Comparison of ENCODE assay signal across 8 cellular contexts in genomic region chr3:150184426-150185071, GRCh38.
DNase-seq lines count a peak whose midpoint lies in the region; ATAC-seq and TF ChIP-seq lines count a peak whose summit lies in the region.

No MANE protein-coding gene starts in this region.

- no peak overlapping the region for H3K9ac ChIP-seq in trophoblast cell (ENCODE audit: low read length)

- H3K27me3 ChIP-seq in DOHH2 (ENCODE audit: control insufficient read depth, low read length) (peaks cover 17% of the 10 kb centered on the region), trophoblast cell (ENCODE audit: insufficient read depth, low read length) (no peaks in the 10 kb centered on the region)

- peak; percentile 23 for DNase-seq in HS-5 (ENCODE audit: low read depth)
- DNase-seq in caudate nucleus (lab: John Stamatoyannopoulos, UW), result no peak
- no peak for DNase-seq in neural crest cell (ENCODE audit: low read depth, low spot score)
- no peak for DNase-seq in progenitor cell of endocrine pancreas (ENCODE audit: low spot score, unreplicated experiment)
- no peak for DNase-seq in trophoblast cell
- no peak for DNase-seq in NCI-H1694 (lab: John Stamatoyannopoulos, UW)

- no peaks in the 10 kb centered on the region for H4K20me1 ChIP-seq in DOHH2 (ENCODE audit: control insufficient read depth, insufficient read depth, low read depth, low read length)

- H3K4me2 ChIP-seq in DOHH2 (ENCODE audit: low read length), result peak overlapping the region; percentile 56
- no peak overlapping the region for H3K4me2 ChIP-seq in trophoblast cell (ENCODE audit: low read length)

- H4K12ac ChIP-seq in trophoblast cell (ENCODE audit: low read depth, low read length), result no peak overlapping the region

- H3K36me3 ChIP-seq in DOHH2 (ENCODE audit: control insufficient read depth, low read length) (no peaks in the 10 kb centered on the region), trophoblast cell (ENCODE audit: control insufficient read depth in 1 of 2, insufficient read depth in 2 of 2, low read length in 2 of 2) (no peaks in the 10 kb centered on the region)

- no peak overlapping the region for H3K4ac ChIP-seq in trophoblast cell (ENCODE audit: low read depth, low read length)

- no peak overlapping the region for H2AK5ac ChIP-seq in trophoblast cell (ENCODE audit: low read length)

- H3K79me1 ChIP-seq in trophoblast cell (ENCODE audit: low read length), result peaks cover 8% of the 10 kb centered on the region

- H3K27me3 Mint-ChIP-seq in neural crest cell (ENCODE audit: low read depth), result no peaks in the 10 kb centered on the region
- peaks cover 5% of the 10 kb centered on the region for H3K27me3 Mint-ChIP-seq in progenitor cell of endocrine pancreas

- no peaks in the 10 kb centered on the region for H3K9me3 ChIP-seq in DOHH2 (ENCODE audit: control insufficient read depth, insufficient read depth, low read length)
- H3K9me3 ChIP-seq in trophoblast cell (ENCODE audit: insufficient read depth, low read depth, low read length), result no peaks in the 10 kb centered on the region

- H4K8ac ChIP-seq in trophoblast cell (ENCODE audit: low read depth, low read length), result no peak overlapping the region

- H3K9me3 Mint-ChIP-seq in neural crest cell (peaks cover 8% of the 10 kb centered on the region), progenitor cell of endocrine pancreas (ENCODE audit: low read depth) (peaks cover 17% of the 10 kb centered on the region)

- H3F3A ChIP-seq in DOHH2 (ENCODE audit: control insufficient read depth, insufficient read depth), result no peaks in the 10 kb centered on the region

- no peaks in the 10 kb centered on the region for H3K4me1 Mint-ChIP-seq in neural crest cell
- H3K4me1 Mint-ChIP-seq in progenitor cell of endocrine pancreas (ENCODE audit: low read depth), result peaks cover 5% of the 10 kb centered on the region

- H3K27ac Mint-ChIP-seq in neural crest cell (ENCODE audit: unreplicated experiment) (no peak overlapping the region), progenitor cell of endocrine pancreas (no peak overlapping the region)

- no peak overlapping the region for H2BK12ac ChIP-seq in trophoblast cell (ENCODE audit: low read length)

- H3K4me1 ChIP-seq in DOHH2 (ENCODE audit: control insufficient read depth, low read length), result peaks cover 8% of the 10 kb centered on the region
- peaks cover 0 to 2% of the 10 kb centered on the region in 2 experiments for H3K4me1 ChIP-seq in trophoblast cell (ENCODE audit: control insufficient read depth in 1 of 2, insufficient read depth in 2 of 2, low read length in 2 of 2)

- H4K91ac ChIP-seq in trophoblast cell (ENCODE audit: low read depth, low read length), result no peak overlapping the region

- ATAC-seq in GM21528 (IDR thresholded peaks at IDR 0.05; ENCODE audit: low FRiP score, unreplicated experiment), result no peak

- H3K36me3 Mint-ChIP-seq in neural crest cell (ENCODE audit: low read depth) (peaks cover 3% of the 10 kb centered on the region), progenitor cell of endocrine pancreas (ENCODE audit: insufficient read depth) (no peaks in the 10 kb centered on the region)

- no peak overlapping the region for H2BK120ac ChIP-seq in trophoblast cell (ENCODE audit: insufficient read depth, low read length, poor library complexity)

- H3K4me3 ChIP-seq in DOHH2 (ENCODE audit: low read length), result peak overlapping the region; percentile 48
- H3K4me3 ChIP-seq in trophoblast cell (ENCODE audit: low read depth, low read length), result no peak overlapping the region

- TF ChIP-seq CTCF in DOHH2 (IDR thresholded peaks at IDR 0.05; ENCODE audit: low read depth, low read length, poor library complexity, severe bottlenecking), result no peak
- peak; percentile 17 for TF ChIP-seq CTCF in neural crest cell (conservative IDR thresholded peaks at IDR 0.05)
- TF ChIP-seq CTCF in progenitor cell of endocrine pancreas (IDR thresholded peaks at IDR 0.05; ENCODE audit: unreplicated experiment), result no peak

- H3K23ac ChIP-seq in trophoblast cell (ENCODE audit: low read length), result no peak overlapping the region

- no peak overlapping the region for H2BK5ac ChIP-seq in trophoblast cell (ENCODE audit: low read depth, low read length, poor library complexity)

- H3K4me3 Mint-ChIP-seq in neural crest cell, result no peak overlapping the region
- no peak overlapping the region for H3K4me3 Mint-ChIP-seq in progenitor cell of endocrine pancreas (ENCODE audit: low read depth)

- H3K27ac ChIP-seq in DOHH2 (ENCODE audit: low read depth, low read length) (no peak overlapping the region), caudate nucleus (ENCODE audit: low read depth, low read length) (peak overlapping the region; percentile 14), trophoblast cell (ENCODE audit: low read depth, low read length) (no peak overlapping the region)

- no peak overlapping the region for H2AFZ ChIP-seq in trophoblast cell (ENCODE audit: insufficient read depth, low read length, poor library complexity)

- no peak overlapping the region for H3K14ac ChIP-seq in trophoblast cell (ENCODE audit: low read length)

- WGBS in trophoblast cell (ENCODE audit: extremely low coverage, insufficient coverage, insufficient read length), result no CpG with 5 or more reads among the region's 8 CpGs

- H3K79me2 ChIP-seq in DOHH2 (ENCODE audit: control insufficient read depth, low read length) (no peaks in the 10 kb centered on the region), trophoblast cell (ENCODE audit: control insufficient read depth, insufficient read depth, low read length, poor library complexity) (no peaks in the 10 kb centered on the region)

- no peaks in the 10 kb centered on the region for H3K9me2 ChIP-seq in DOHH2 (replicated peaks; ENCODE audit: control insufficient read depth, low read length)

- no peak overlapping the region for H3K18ac ChIP-seq in trophoblast cell (ENCODE audit: low read length)
